ENCODE assay signal across 9 cellular contexts in the genomic region with DNA sequence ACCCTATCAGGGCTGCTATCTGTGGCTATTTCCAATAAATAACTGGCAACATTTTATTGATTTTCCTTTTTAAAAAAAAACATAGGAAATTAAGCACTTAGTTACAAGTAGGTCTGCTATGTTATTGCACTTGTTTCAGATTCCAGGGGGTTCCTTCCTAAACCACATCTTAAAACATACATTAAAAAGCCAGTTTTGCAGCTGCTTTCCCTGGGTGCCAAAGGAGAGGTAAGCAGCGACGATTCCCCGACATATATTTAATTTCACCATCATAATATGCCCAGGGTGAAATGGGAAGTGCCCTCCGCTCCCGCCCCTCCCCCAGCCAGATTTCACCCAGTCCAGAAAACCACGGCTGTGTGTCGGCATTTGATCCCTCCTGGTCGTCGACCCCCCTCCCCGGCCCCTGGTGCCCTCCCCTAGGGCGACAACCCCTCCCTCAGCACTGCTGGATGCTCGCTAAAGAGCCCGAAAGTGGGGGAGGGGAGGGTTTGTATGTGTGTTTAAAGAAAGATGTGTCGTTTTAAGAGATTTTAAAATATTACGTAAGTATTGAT. TPM values are rescaled to one million over a fixed set of nuclear protein-coding genes. Genes with fewer than 3 reads are reported as not detected.
DNase-seq lines count a peak whose midpoint lies in the region; ATAC-seq and TF ChIP-seq lines count a peak whose summit lies in the region.
"Had no signal": no experiment of that assay in that cellular context is flagged by ENCODE, and none has a peak within 500 bp of the region (broad histone marks: within the 10 kb centered on the region; RNA-seq: fewer than 3 reads in every experiment).

No MANE protein-coding gene starts in this region.

- H3K36me3 Mint-ChIP-seq in CD4-positive, alpha-beta T cell (ENCODE audit: low read depth), result no peaks in the 10 kb centered on the region
- H3K36me3 Mint-ChIP-seq in brain, result no peaks in the 10 kb centered on the region

- no peak overlapping the region for H3K27ac ChIP-seq in CD4-positive, alpha-beta T cell (ENCODE audit: low read depth, low read length)
- H3K27ac ChIP-seq in HUES64 (ENCODE audit: low read depth, low read length), result peak overlapping the region; percentile 99; the same call in 1 of the 2 replicates

- POLR2A ChIA-PET in CD4-positive, alpha-beta T cell (lab: Charles Lee), result interaction anchor here (1.2 kb wide), 2 partner anchors 9 to 14 kb away, joined by 4 to 5 read pairs; no protein-coding TSS in a partner anchor

- DNase-seq in CD4-positive, alpha-beta T cell, result no peak
- no peak for DNase-seq in NCI-H1694 (lab: John Stamatoyannopoulos, UW)
- DNase-seq in HT-29 (ENCODE audit: low spot score), result no peak
- DNase-seq in activated gamma-delta T cell treated with Interleukin-2 at 50 U/mL for 16 hours, result no peak

- H3K4me1 Mint-ChIP-seq in CD4-positive, alpha-beta T cell (ENCODE audit: low read depth), result peaks cover 29% of the 10 kb centered on the region
- peaks cover 39% of the 10 kb centered on the region for H3K4me1 Mint-ChIP-seq in brain

- CTCF ChIA-PET in CD4-positive, alpha-beta T cell (lab: Charles Lee), result interaction anchor here (0.9 kb wide), 1 partner anchor 14 kb away, joined by 3 read pairs; no protein-coding TSS in a partner anchor

- H3K4me1 ChIP-seq in HUES64 (ENCODE audit: insufficient read depth, low read length), result peaks cover 12% of the 10 kb centered on the region
- peaks cover 60% of the 10 kb centered on the region for H3K4me1 ChIP-seq in mononuclear cell (ENCODE audit: insufficient read depth, low read length)

- H3K36me3 ChIP-seq in HUES64 (ENCODE audit: insufficient read depth, low read length), result no peaks in the 10 kb centered on the region

- H3K4me3 Mint-ChIP-seq in CD4-positive, alpha-beta T cell, result peak overlapping the region; percentile 92
- H3K4me3 Mint-ChIP-seq in brain, result peak overlapping the region; percentile 89 to 100 (median 96)

- ATAC-seq in CD4-positive, alpha-beta T cell (ENCODE audit: poor library complexity), result no peak
- ATAC-seq in HG03025 (IDR thresholded peaks at IDR 0.05; ENCODE audit: low FRiP score, unreplicated experiment), result no peak

- under 1% methylated on average over 14 of the region's 15 CpGs for WGBS in HUES64

- no peak for TF ChIP-seq CTCF in CD4-positive, alpha-beta T cell (IDR thresholded peaks at IDR 0.05)
- no peak for TF ChIP-seq CTCF in brain (conservative IDR thresholded peaks at IDR 0.05)

- no peaks in the 10 kb centered on the region for H3K9me3 Mint-ChIP-seq in CD4-positive, alpha-beta T cell
- H3K9me3 Mint-ChIP-seq in brain, result no peaks in the 10 kb centered on the region
- H3K9me3 Mint-ChIP-seq: activated T-helper 2 cell treated with anti-CD3 and anti-CD28 coated beads, Interferon-gamma antibody, Interleukin-2, Interleukin-4, amounts not matched to agents 10 μg/mL and 5 μg/mL and 100 μg/mL, durations not matched to agents 14 hours and 24 hours and 36 hours had no signal

- H3K27me3 ChIP-seq in CD4-positive, alpha-beta T cell (ENCODE audit: control insufficient read depth, insufficient read depth, low read length), result peaks cover 69% of the 10 kb centered on the region
- H3K27me3 ChIP-seq in HUES64 (ENCODE audit: insufficient read depth, low read length) (peaks cover 63% of the 10 kb centered on the region), mononuclear cell (ENCODE audit: insufficient read depth, low read length) (peaks cover 8% of the 10 kb centered on the region)

- H3K4me3 ChIP-seq in HUES64 (ENCODE audit: low read length), result peak overlapping the region; percentile 79
- H3K4me3 ChIP-seq in mononuclear cell (ENCODE audit: low read length), result peak overlapping the region; percentile 35

- no peaks in the 10 kb centered on the region for H3K9me3 ChIP-seq in CD4-positive, alpha-beta T cell (ENCODE audit: control insufficient read depth, low read length)
- H3K9me3 ChIP-seq in HUES64 (ENCODE audit: insufficient read depth, low read depth, low read length) (no peaks in the 10 kb centered on the region), mononuclear cell (ENCODE audit: low read depth, low read length) (no peaks in the 10 kb centered on the region)

- H3K27me3 Mint-ChIP-seq in CD4-positive, alpha-beta T cell, result peaks cover 74% of the 10 kb centered on the region
- H3K27me3 Mint-ChIP-seq in brain, result peaks cover 37% of the 10 kb centered on the region

- H3K27ac Mint-ChIP-seq in CD4-positive, alpha-beta T cell, result peak overlapping the region; percentile 16
- H3K27ac Mint-ChIP-seq in brain, result peak overlapping the region in 4 of 5 experiments; percentile 37 to 100 (median 51)

- no peak overlapping the region for H3K9ac ChIP-seq in HUES64 (ENCODE audit: low read depth, low read length)

- intact Hi-C loops in CD4-positive, alpha-beta T cell (cut with DNase I, micrococcal nuclease), result loop anchor here in 1 of 2 experiments (5.0 to 10.0 kb wide), 3 partner anchors 669 to 1532 kb away; no protein-coding TSS in a partner anchor

RNA-seq across cellular contexts. Expression of gene BCL11A, which starts 3.1 kb away (rescaled TPM):
- 1 to 10 TPM; 2.3 to 3.3 TPM for total RNA-seq in CD4-positive, alpha-beta T cell
- polyA plus RNA-seq in HUES64 (2013, experiment 1 of 2), result 26.0 TPM
- polyA plus RNA-seq in HUES64 (2013, experiment 2 of 2), result 23.2 TPM
- 22.7 TPM for polyA plus RNA-seq in brain (ENCODE audit: insufficient read depth, low read depth, low replicate concordance)
- 11.2 TPM for total RNA-seq in mononuclear cell
- total RNA-seq in HT-29 (2014; rRNA removed; shearing (Covaris generic)), result not detected in 2 replicates
